1 cellular context compared by ENCODE assay signal in genomic region chr9:94872921-94873511, GRCh38.
A peak's percentile ranks its signal among the peaks of the same experiment; 100 is the strongest.
TF ChIP-seq lines count a peak whose summit lies in the region.

No MANE protein-coding gene starts in this region.

TF ChIP-seq in SK-N-SH treated with all-trans-retinoic acid at 6 μM for 48 hours, 23 proteins besides CTCF, POLR2A, EP300 and RAD21 (continued from another document):
- TF ChIP-seq PATZ1 (CRISPR knock-in tag; IDR thresholded peaks at IDR 0.05; ENCODE audit: borderline replicate concordance) (0 out of 2 replicates have a peak, but pooled peaks have one; percentile 43), ESRRG (CRISPR knock-in tag; IDR thresholded peaks at IDR 0.05) (peak; percentile 43; the same call in 1 of the 2 replicates), BACH2 (CRISPR knock-in tag; IDR thresholded peaks at IDR 0.05; ENCODE audit: borderline replicate concordance) (no peak), TSHZ2 (CRISPR knock-in tag; IDR thresholded peaks at IDR 0.05) (no peak; the same call in 1 of the 2 replicates), ZNF8 (CRISPR knock-in tag; IDR thresholded peaks at IDR 0.05) (0 out of 2 replicates have a peak, but pooled peaks have one; percentile 5), ZNF70 (CRISPR knock-in tag; IDR thresholded peaks at IDR 0.05) (no peak), CSRNP3 (CRISPR knock-in tag; IDR thresholded peaks at IDR 0.05) (peak; percentile 90)
